10 cellular contexts compared by ENCODE assay signal in genomic region chr9:124270504-124271335, GRCh38. TPM values are rescaled to one million over a fixed set of nuclear protein-coding genes. Genes with fewer than 3 reads are reported as not detected.
DNase-seq lines count a peak whose midpoint lies in the region; ATAC-seq and TF ChIP-seq lines count a peak whose summit lies in the region.
"Had no signal": no experiment of that assay in that cellular context is flagged by ENCODE, and none has a peak within 500 bp of the region (broad histone marks: within the 10 kb centered on the region; RNA-seq: fewer than 3 reads in every experiment).

No MANE protein-coding gene starts in this region.

- no peak overlapping the region for H3K4me3 ChIP-seq in body of pancreas
- no peak overlapping the region for H3K4me3 ChIP-seq in lung
- H3K4me3 ChIP-seq in stomach = no peak overlapping the region

- H3K9me3 ChIP-seq in body of pancreas (no peaks in the 10 kb centered on the region), lung (ENCODE audit: control insufficient read depth in 2 of 2, insufficient read depth in 1 of 2, low read length in 1 of 2) (no peaks in the 10 kb centered on the region), stomach (no peaks in the 10 kb centered on the region)

- peak; percentile 87 for ATAC-seq in body of pancreas
- peak; percentile 13 for ATAC-seq in lung (ENCODE audit: insufficient read depth, low FRiP score)
- no peak for ATAC-seq in HG02938 (IDR thresholded peaks at IDR 0.05; ENCODE audit: unreplicated experiment)

- H3K27ac ChIP-seq in body of pancreas = peak overlapping the region; percentile 64 to 70 (median 68)
- H3K27ac ChIP-seq in lung (ENCODE audit: low read depth in 1 of 2, low read length in 1 of 2) = peak overlapping the region in 1 of 2 donors; percentile 60
- peak overlapping the region; percentile 61 to 80 (median 75) for H3K27ac ChIP-seq in stomach

- H3K4me1 ChIP-seq in body of pancreas = peaks cover 47% of the 10 kb centered on the region
- peaks cover 0 to 50% of the 10 kb centered on the region in 2 donors for H3K4me1 ChIP-seq in lung (ENCODE audit: control insufficient read depth in 2 of 2, insufficient read depth in 2 of 2, low read length in 2 of 2)
- peaks cover 46 to 99% (median 80%) of the 10 kb centered on the region in 4 donors for H3K4me1 ChIP-seq in stomach

- H3K36me3 ChIP-seq in body of pancreas (replicated peaks in 1 of 2; ENCODE audit: insufficient read depth in 1 of 2, low read depth in 2 of 2) = no peaks in the 10 kb centered on the region
- peaks cover 0 to 8% of the 10 kb centered on the region in 2 donors for H3K36me3 ChIP-seq in lung (ENCODE audit: control insufficient read depth in 2 of 2, insufficient read depth in 2 of 2, low read length in 2 of 2)
- H3K36me3 ChIP-seq in stomach = no peaks in the 10 kb centered on the region

- intact Hi-C loops in body of pancreas (cut with DNase I) (no loop called here), stomach (cut with DNase I; ENCODE audit: low total_unique reads) (no loop called here)

- TF ChIP-seq EP300 in stomach (IDR thresholded peaks at IDR 0.05) = no peak

- peak in 1 of 3 donors; percentile 24 for TF ChIP-seq POLR2A in body of pancreas (IDR thresholded peaks at IDR 0.05)
- TF ChIP-seq POLR2A in stomach (IDR thresholded peaks at IDR 0.05) = no peak

- 26 to 62% methylated on average over 5 to 14 of the region's 14 CpGs for WGBS in body of pancreas, 2 donors
- 47 to 67% methylated on average over 14 of the region's 14 CpGs for WGBS in lung, 2 donors
- 23 to 44% (median 31%) methylated on average over 14 of the region's 14 CpGs for WGBS in stomach, 5 donors

- DNase-seq in NCI-H2029 (lab: John Stamatoyannopoulos, UW) (peak; percentile 83), body of pancreas (peak; percentile 77 to 90 (median 88)), lung (ENCODE audit: low spot score) (peak; percentile 87), stomach (peak; percentile 80), H4 (ENCODE audit: low spot score) (no peak), glomerular visceral epithelial cell (ENCODE audit: extremely low spot score) (no peak)
- DNase-seq: activated naive CD4-positive, alpha-beta T cell; DND-41; NCI-H1092 had no signal

- TF ChIP-seq CTCF in body of pancreas (IDR thresholded peaks at IDR 0.05) (no peak), lung (IDR thresholded peaks at IDR 0.05; ENCODE audit: control extremely low read depth, extremely low read depth) (no peak), stomach (IDR thresholded peaks at IDR 0.05) (no peak)

- H3K27me3 ChIP-seq in body of pancreas (no peaks in the 10 kb centered on the region), lung (ENCODE audit: control insufficient read depth, insufficient read depth) (no peaks in the 10 kb centered on the region), stomach (no peaks in the 10 kb centered on the region)

RNA-seq across cellular contexts. Expression of gene NEK6, which starts 13.0 kb away (rescaled TPM):
- 10 to 100 TPM; 15.5 to 23.6 TPM for total RNA-seq in body of pancreas
- 10 to 100 TPM; 49.1 to 86.2 TPM for total RNA-seq in lung
- 10 to 100 TPM; 19.0 to 57.2 TPM for polyA plus RNA-seq in lung
- total RNA-seq in stomach = 10 to 100 TPM; 24.5 to 76.8 (median 35.6) TPM
- polyA plus RNA-seq in stomach = 10 to 100 TPM in 2 of 3 donors, 1 to 10 TPM in 1; 6.0 to 18.9 (median 18.3) TPM
- total RNA-seq in H4 (2014; rRNA removed; shearing (Covaris generic)) = 40.2 and 43.7 TPM in 2 replicates

Comparison
In these comparisons a context has a peak if more than half of its experiments do, and no peak if none do; other contexts are left out.
1. DNase-seq: peak in NCI-H2029 (single experiment), body of pancreas (4 of 4), lung (single experiment) and stomach (single experiment); none in H4 (single experiment) and glomerular visceral epithelial cell (single experiment).